In the genomic region with DNA sequence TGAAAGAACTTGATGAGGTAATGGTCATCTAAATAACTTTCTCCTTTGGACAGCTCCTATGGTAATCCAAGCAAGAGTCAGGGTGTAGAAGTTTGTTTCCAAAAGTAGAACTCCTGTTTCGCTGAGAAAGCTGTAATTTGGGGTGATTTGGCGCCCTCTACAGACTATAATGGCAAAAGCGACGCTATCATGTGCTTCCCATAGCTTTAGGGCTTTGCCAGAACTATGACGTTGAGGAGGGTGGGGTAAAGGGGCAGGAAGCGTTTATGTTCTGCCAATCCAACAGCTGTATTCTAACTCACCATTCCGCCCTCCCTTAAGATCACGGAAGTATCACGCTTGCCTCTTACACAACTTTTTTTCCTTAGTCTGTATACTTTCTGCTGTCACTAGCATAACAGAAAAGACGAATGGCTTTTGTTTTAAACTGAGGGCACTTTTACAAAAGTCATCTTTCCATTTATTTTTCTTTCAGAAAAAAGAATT, we compare ENCODE assay signal across 8 cellular contexts. TPM values are rescaled to one million over a fixed set of nuclear protein-coding genes. Genes with fewer than 3 reads are reported as not detected.
DNase-seq lines count a peak whose midpoint lies in the region; ATAC-seq and TF ChIP-seq lines count a peak whose summit lies in the region.

A gene with protein sequence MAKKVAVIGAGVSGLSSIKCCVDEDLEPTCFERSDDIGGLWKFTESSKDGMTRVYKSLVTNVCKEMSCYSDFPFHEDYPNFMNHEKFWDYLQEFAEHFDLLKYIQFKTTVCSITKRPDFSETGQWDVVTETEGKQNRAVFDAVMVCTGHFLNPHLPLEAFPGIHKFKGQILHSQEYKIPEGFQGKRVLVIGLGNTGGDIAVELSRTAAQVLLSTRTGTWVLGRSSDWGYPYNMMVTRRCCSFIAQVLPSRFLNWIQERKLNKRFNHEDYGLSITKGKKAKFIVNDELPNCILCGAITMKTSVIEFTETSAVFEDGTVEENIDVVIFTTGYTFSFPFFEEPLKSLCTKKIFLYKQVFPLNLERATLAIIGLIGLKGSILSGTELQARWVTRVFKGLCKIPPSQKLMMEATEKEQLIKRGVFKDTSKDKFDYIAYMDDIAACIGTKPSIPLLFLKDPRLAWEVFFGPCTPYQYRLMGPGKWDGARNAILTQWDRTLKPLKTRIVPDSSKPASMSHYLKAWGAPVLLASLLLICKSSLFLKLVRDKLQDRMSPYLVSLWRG (plus strand): TSS at position 349 of the 486 bp plus-strand sequence. CDS start 5,643 bp downstream, outside the sequence.

- ATAC-seq in activated T-helper 17 cell treated with anti-CD3 and anti-CD28 coated beads, Interleukin-2, amount 50 U/mL, for 72 hours (replicated peaks): peak; percentile 100

- H3K27me3 ChIP-seq in neuron (ENCODE audit: insufficient read depth, low read length): peaks cover 7% of the 10 kb centered on the region

- H3K4me1 ChIP-seq in neuron (ENCODE audit: insufficient read depth, low read length): peaks cover 3% of the 10 kb centered on the region

- H3K36me3 Mint-ChIP-seq in activated T-helper 17 cell treated with anti-CD3 and anti-CD28 coated beads, Interleukin-2, amount 50 U/mL, for 72 hours (ENCODE audit: low read depth): no peaks in the 10 kb centered on the region

- H3K4me1 Mint-ChIP-seq in activated T-helper 17 cell treated with anti-CD3 and anti-CD28 coated beads, Interleukin-2, amount 50 U/mL, for 72 hours: peaks cover 4% of the 10 kb centered on the region

- peak within 1 kb of the TSS; percentile 87 for H3K27ac Mint-ChIP-seq in activated T-helper 17 cell treated with anti-CD3 and anti-CD28 coated beads, Interleukin-2, amount 50 U/mL, for 72 hours

- peak within 1 kb of the TSS; percentile 80 for H3K4me3 Mint-ChIP-seq in activated T-helper 17 cell treated with anti-CD3 and anti-CD28 coated beads, Interleukin-2, amount 50 U/mL, for 72 hours

- DNase-seq in ELF-1 (ENCODE audit: low read depth, low spot score) (peak; percentile 97), H4 (ENCODE audit: low spot score) (peak; percentile 99), RPMI7951 (ENCODE audit: low read depth) (peak; percentile 98), fibroblast of villous mesenchyme (ENCODE audit: low read depth) (peak; percentile 99), stromal cell of bone marrow (ENCODE audit: low read depth) (peak; percentile 100)

- peak within 1 kb of the TSS; percentile 33 for H3K4me3 ChIP-seq in fibroblast of villous mesenchyme (ENCODE audit: low read depth, low read length)
- peak within 1 kb of the TSS; percentile 43 for H3K4me3 ChIP-seq in neuron (ENCODE audit: low read length)

- TF ChIP-seq CTCF in LNCAP (IDR thresholded peaks at IDR 0.05): peak; percentile 92
- TF ChIP-seq CTCF in fibroblast of villous mesenchyme (IDR thresholded peaks at IDR 0.05; ENCODE audit: insufficient read depth, low read depth, low read length): peak; percentile 74

- no peaks in the 10 kb centered on the region for H3K9me3 Mint-ChIP-seq in activated T-helper 17 cell treated with anti-CD3 and anti-CD28 coated beads, Interleukin-2, amount 50 U/mL, for 72 hours

- H3K27me3 Mint-ChIP-seq in activated T-helper 17 cell treated with anti-CD3 and anti-CD28 coated beads, Interleukin-2, amount 50 U/mL, for 72 hours: no peaks in the 10 kb centered on the region

- peak within 1 kb of the TSS; percentile 96 for H2AFZ ChIP-seq in neuron (ENCODE audit: low read depth, low read length)

- H3K36me3 ChIP-seq in neuron (ENCODE audit: insufficient read depth, low read length): no peaks in the 10 kb centered on the region

- H3K9me3 ChIP-seq in neuron (ENCODE audit: low read length): no peaks in the 10 kb centered on the region

RNA-seq across cellular contexts. Expression of the gene that starts here (rescaled TPM):
- total RNA-seq in H4 (2014; rRNA removed; shearing (Covaris generic)): 4.5 and 5.8 TPM in 2 replicates
- total RNA-seq in RPMI7951 (2014; rRNA removed; shearing (Covaris generic)): 3.1 and 10.8 TPM in 2 replicates
- 1 to 10 TPM; 2.0 to 2.7 TPM for total RNA-seq in activated T-helper 17 cell treated with anti-CD3 and anti-CD28 coated beads, Interleukin-2, amount 50 U/mL, for 72 hours
- 1.3 and 1.7 TPM in 2 replicates for total RNA-seq in fibroblast of villous mesenchyme

Comparison
In these comparisons a context has a peak if more than half of its experiments do, and no peak if none do; other contexts are left out.
1. Peak in every context shown above with its lines: DNase-seq, ATAC-seq and H3K4me3 ChIP-seq.